14 cellular contexts compared by ENCODE assay signal in genomic region chr17:18140648-18141047, GRCh38.
"Had no signal": no experiment of that assay in that cellular context is flagged by ENCODE, and none has a peak within 500 bp of the region (broad histone marks: within the 10 kb centered on the region; RNA-seq: fewer than 3 reads in every experiment).

No MANE protein-coding gene starts in this region.

- H3K36me3 Mint-ChIP-seq: naive thymus-derived CD4-positive, alpha-beta T cell; neural progenitor cell had no signal

- H3K9ac ChIP-seq: neural progenitor cell had no signal

- H3K36me3 ChIP-seq: left lung, neural progenitor cell, suprapubic skin, transverse colon, upper lobe of right lung, uterus had no signal

- H3K4me1 ChIP-seq: left lung, psoas muscle, transverse colon, upper lobe of right lung, uterus had no signal

- H3K27ac Mint-ChIP-seq: effector memory CD8-positive, alpha-beta T cell; neural progenitor cell had no signal

- H3K79me2 ChIP-seq: hepatocyte had no signal

- H3K9me3 Mint-ChIP-seq: effector memory CD8-positive, alpha-beta T cell; naive thymus-derived CD4-positive, alpha-beta T cell; nephron; neural progenitor cell; stimulated activated naive CD8-positive, alpha-beta T cell treated with anti-CD3 and anti-CD28 coated beads, Interleukin-15, amount 100 ng/mL, for 72 hours had no signal

- H3K4me3 Mint-ChIP-seq: effector memory CD8-positive, alpha-beta T cell; naive thymus-derived CD4-positive, alpha-beta T cell; nephron; neural progenitor cell; stimulated activated naive CD8-positive, alpha-beta T cell treated with anti-CD3 and anti-CD28 coated beads, Interleukin-15, amount 100 ng/mL, for 72 hours had no signal

- H3K4me2 ChIP-seq: hepatocyte, neural progenitor cell had no signal

- H3K9me3 ChIP-seq: left lung, psoas muscle, suprapubic skin, transverse colon, upper lobe of right lung, uterus had no signal

- DNase-seq: cortex of kidney, left cardiac atrium, left lung, psoas muscle, transverse colon, upper lobe of right lung had no signal

- H3K27me3 Mint-ChIP-seq: naive thymus-derived CD4-positive, alpha-beta T cell; stimulated activated naive CD8-positive, alpha-beta T cell treated with anti-CD3 and anti-CD28 coated beads, Interleukin-15, amount 100 ng/mL, for 72 hours had no signal

- H3K4me3 ChIP-seq: hepatocyte, left lung, neural progenitor cell, psoas muscle, suprapubic skin, transverse colon, upper lobe of right lung, uterus had no signal

- H3K27ac ChIP-seq: hepatocyte, left lung, neural progenitor cell, psoas muscle, suprapubic skin, transverse colon, upper lobe of right lung, uterus had no signal

- H2AFZ ChIP-seq: hepatocyte, neural progenitor cell had no signal

- H3K4me1 Mint-ChIP-seq: stimulated activated naive CD8-positive, alpha-beta T cell treated with anti-CD3 and anti-CD28 coated beads, Interleukin-15, amount 100 ng/mL, for 72 hours had no signal

- H3K27me3 ChIP-seq: hepatocyte, neural progenitor cell, suprapubic skin, upper lobe of right lung, uterus had no signal
